ENCODE assay signal across 8 cellular contexts in genomic region chr17:7219434-7219811, GRCh38. TPM values are rescaled to one million over a fixed set of nuclear protein-coding genes. Genes with fewer than 3 reads are reported as not detected.
DNase-seq lines count a peak whose midpoint lies in the region; ATAC-seq and TF ChIP-seq lines count a peak whose summit lies in the region.

No MANE protein-coding gene starts in this region.

- H3K4me3 Mint-ChIP-seq in stimulated activated naive CD8-positive, alpha-beta T cell treated with anti-CD3 and anti-CD28 coated beads, Interleukin-15, amount 100 ng/mL, for 72 hours, result peak overlapping the region; percentile 98 to 99

- no peaks in the 10 kb centered on the region for H3K9me3 Mint-ChIP-seq in activated naive CD4-positive, alpha-beta T cell treated with anti-CD3 and anti-CD28 coated beads, Interleukin-2, amount 50 U/mL, for 72 hours
- no peaks in the 10 kb centered on the region for H3K9me3 Mint-ChIP-seq in stimulated activated naive CD8-positive, alpha-beta T cell treated with anti-CD3 and anti-CD28 coated beads, Interleukin-15, amount 100 ng/mL, for 72 hours

- H3K27ac Mint-ChIP-seq in activated naive CD4-positive, alpha-beta T cell treated with anti-CD3 and anti-CD28 coated beads, Interleukin-2, amount 50 U/mL, for 72 hours, result peak overlapping the region; percentile 89 to 98
- H3K27ac Mint-ChIP-seq in stimulated activated naive CD8-positive, alpha-beta T cell treated with anti-CD3 and anti-CD28 coated beads, Interleukin-15, amount 100 ng/mL, for 72 hours, result peak overlapping the region; percentile 98 to 99

- no peaks in the 10 kb centered on the region for H3K9me3 ChIP-seq in iPS-18c (ENCODE audit: control insufficient read depth, insufficient read depth, low read length)

- TF ChIP-seq CTCF in HL-60 (IDR thresholded peaks at IDR 0.05; ENCODE audit: insufficient read depth, low read length), result no peak

- H3K4me1 Mint-ChIP-seq in stimulated activated naive CD8-positive, alpha-beta T cell treated with anti-CD3 and anti-CD28 coated beads, Interleukin-15, amount 100 ng/mL, for 72 hours, result peaks cover 73% of the 10 kb centered on the region

- peaks cover 14 to 29% of the 10 kb centered on the region in 2 donors for H3K36me3 Mint-ChIP-seq in activated naive CD4-positive, alpha-beta T cell treated with anti-CD3 and anti-CD28 coated beads, Interleukin-2, amount 50 U/mL, for 72 hours

- H3K27ac ChIP-seq in HL-60 (replicated peaks), result peak overlapping the region; percentile 63

- H3K4me3 ChIP-seq in HL-60 (replicated peaks; ENCODE audit: insufficient read depth, low read length), result peak overlapping the region; percentile 60
- peak overlapping the region; percentile 85; the same call in 1 of the 2 replicates for H3K4me3 ChIP-seq in iPS-18c (ENCODE audit: insufficient read depth, low read depth, low read length)

- no peaks in the 10 kb centered on the region for H3K27me3 ChIP-seq in HL-60 (ENCODE audit: insufficient read depth, poor library complexity, severe bottlenecking)

- in situ Hi-C loops in G401 (cut with HindIII; ENCODE audit: low sequenced_read_pairs), result no loop called here

- no peaks in the 10 kb centered on the region for H3K27me3 Mint-ChIP-seq in stimulated activated naive CD8-positive, alpha-beta T cell treated with anti-CD3 and anti-CD28 coated beads, Interleukin-15, amount 100 ng/mL, for 72 hours

- no peak for DNase-seq in HL-60 (ENCODE audit: low read depth in 1 of 2, low spot score in 1 of 2)
- no peak for DNase-seq in activated naive CD4-positive, alpha-beta T cell treated with anti-CD3 and anti-CD28 coated beads, Interleukin-2, amount 50 U/mL, for 72 hours (ENCODE audit: low spot score in 2 of 2)
- no peak for DNase-seq in stimulated activated naive CD8-positive, alpha-beta T cell treated with anti-CD3 and anti-CD28 coated beads, Interleukin-15, amount 100 ng/mL, for 72 hours
- no peak for DNase-seq in G401 (ENCODE audit: low spot score)
- no peak for DNase-seq in stimulated activated CD8-positive, alpha-beta memory T cell treated with anti-CD3 and anti-CD28 coated beads, Interleukin-4, amount 100 ng/mL, for 48 hours

- no peak for ATAC-seq in activated naive CD4-positive, alpha-beta T cell treated with anti-CD3 and anti-CD28 coated beads, Interleukin-2, amount 50 U/mL, for 72 hours
- no peak for ATAC-seq in stimulated activated naive CD8-positive, alpha-beta T cell treated with anti-CD3 and anti-CD28 coated beads, Interleukin-15, amount 100 ng/mL, for 72 hours
- ATAC-seq in HG03460 (IDR thresholded peaks at IDR 0.05; ENCODE audit: unreplicated experiment) (no peak), HG03025 (IDR thresholded peaks at IDR 0.05; ENCODE audit: low FRiP score, unreplicated experiment) (no peak)

RNA-seq across cellular contexts. Expression of gene DLG4, which starts 0.2 kb away (rescaled TPM):
- 10 to 100 TPM; 20.1 to 27.1 TPM for total RNA-seq in activated naive CD4-positive, alpha-beta T cell treated with anti-CD3 and anti-CD28 coated beads, Interleukin-2, amount 50 U/mL, for 72 hours
- 15.5 and 18.8 TPM in 2 replicates for total RNA-seq in G401 (2014; rRNA removed; shearing (Covaris generic))

RNA-seq across cellular contexts. Expression of gene ACADVL, which starts 0.3 kb away (rescaled TPM):
- total RNA-seq in activated naive CD4-positive, alpha-beta T cell treated with anti-CD3 and anti-CD28 coated beads, Interleukin-2, amount 50 U/mL, for 72 hours, result 100 to 1,000 TPM; 360 to 445 TPM
- 399 and 405 TPM in 2 replicates for total RNA-seq in G401 (2014; rRNA removed; shearing (Covaris generic))

RNA-seq across cellular contexts. Expression of gene DVL2, which starts 14.9 kb away (rescaled TPM):
- 10 to 100 TPM; 56.2 to 73.4 TPM for total RNA-seq in activated naive CD4-positive, alpha-beta T cell treated with anti-CD3 and anti-CD28 coated beads, Interleukin-2, amount 50 U/mL, for 72 hours
- total RNA-seq in G401 (2014; rRNA removed; shearing (Covaris generic)), result 89.9 and 99.0 TPM in 2 replicates

RNA-seq across cellular contexts. Expression of gene PHF23, which starts 19.8 kb away (rescaled TPM):
- 10 to 100 TPM; 25.9 to 52.4 TPM for total RNA-seq in activated naive CD4-positive, alpha-beta T cell treated with anti-CD3 and anti-CD28 coated beads, Interleukin-2, amount 50 U/mL, for 72 hours
- total RNA-seq in G401 (2014; rRNA removed; shearing (Covaris generic)), result 113 and 121 TPM in 2 replicates

RNA-seq across cellular contexts. Expression of gene GABARAP, which starts 22.8 kb away (rescaled TPM):
- 100 to 1,000 TPM; 167 to 298 TPM for total RNA-seq in activated naive CD4-positive, alpha-beta T cell treated with anti-CD3 and anti-CD28 coated beads, Interleukin-2, amount 50 U/mL, for 72 hours
- total RNA-seq in G401 (2014; rRNA removed; shearing (Covaris generic)), result 227 and 249 TPM in 2 replicates
